In genomic region chr19:11456659-11457058, GRCh38 we compare ENCODE assay signal across 27 cellular contexts. TPM values are rescaled to one million over a fixed set of nuclear protein-coding genes. Genes with fewer than 3 reads are reported as not detected.
"Had no signal": no experiment of that assay in that cellular context is flagged by ENCODE, and none has a peak within 500 bp of the region (broad histone marks: within the 10 kb centered on the region; RNA-seq: fewer than 3 reads in every experiment).

No MANE protein-coding gene starts in this region.

- H3K9me3 ChIP-seq: Peyer's patch, SJCRH30, SK-N-SH had no signal

- H3K4me1 ChIP-seq: Peyer's patch had no signal

- H3K36me3 ChIP-seq: Peyer's patch, SJCRH30 had no signal

- DNase-seq: activated CD4-positive, alpha-beta memory T cell treated with anti-CD3 and anti-CD28 coated beads, Interleukin-2, amount 10 ng/mL, durations not matched to agents 7 days and 5 days; activated CD4-positive, alpha-beta T cell treated with anti-CD3 and anti-CD28 coated beads for 36 hours; activated CD4-positive, alpha-beta T cell treated with anti-CD3 and anti-CD28 coated beads, Interleukin-2, amount 50 U/mL, for 1 hour; activated CD8-positive, alpha-beta memory T cell treated with anti-CD3 and anti-CD28 coated beads, Interleukin-2, amount 50 U/mL, for 4 hours; activated gamma-delta T cell treated with Interleukin-2 at 50 U/mL for 16 hours; activated naive CD4-positive, alpha-beta T cell treated with anti-CD3 and anti-CD28 coated beads, Interleukin-2, amount 10 ng/mL, durations not matched to agents 7 days and 5 days; activated naive CD8-positive, alpha-beta T cell treated with anti-CD3 and anti-CD28 coated beads for 36 hours; activated T-cell treated with anti-CD3 and anti-CD28 coated beads, Interleukin-2, amount 50 U/mL, for 72 hours; KG1; NCI-H1048; NCI-H1417; NCI-H2029 treated with DMSO at 0.1 percent for 48 hours; NCI-H345; NCI-H510A; NCI-H69; NK-92 treated with Interleukin-12 subunit alpha and Interleukin-12 subunit beta, amount 100 ng/mL, for 24 hours; Peyer's patch; Right ventricle myocardium superior; SJCRH30; T-helper 1 cell had no signal

- H3K27ac ChIP-seq: Peyer's patch, RWPE1, SJCRH30, VCaP had no signal

- H3K9me2 ChIP-seq: SK-N-SH had no signal

- H3K9ac ChIP-seq: SK-N-SH had no signal

- H3K27me3 ChIP-seq: Peyer's patch, SJCRH30 had no signal

- H3K4me2 ChIP-seq: SK-N-SH had no signal

- H3K4me3 ChIP-seq: Peyer's patch, SJCRH30 had no signal

- ATAC-seq: activated CD4-positive, alpha-beta T cell treated with anti-CD3 and anti-CD28 coated beads for 36 hours; activated T-cell treated with anti-CD3 and anti-CD28 coated beads, Interleukin-2, amount 50 U/mL, for 72 hours had no signal

RNA-seq across cellular contexts. Expression of gene ODAD3, which starts 21.7 kb away (rescaled TPM):
- total RNA-seq: activated CD4-positive, alpha-beta memory T cell treated with anti-CD3 and anti-CD28 coated beads, Interleukin-2, amount 10 ng/mL, durations not matched to agents 7 days and 5 days; T-helper 2 cell treated with Interferon-gamma antibody and Interleukin-4, amounts not matched to agents 100 ng/mL and 5 ng/mL, for 36 hours had no signal

RNA-seq across cellular contexts. Expression of gene ELAVL3, which starts 24.2 kb away (rescaled TPM):
- total RNA-seq: activated CD4-positive, alpha-beta memory T cell treated with anti-CD3 and anti-CD28 coated beads, Interleukin-2, amount 10 ng/mL, durations not matched to agents 7 days and 5 days; activated naive CD8-positive, alpha-beta T cell treated with anti-CD3 and anti-CD28 coated beads for 36 hours; LHCN-M2; M059J; SJCRH30 had no signal

RNA-seq across cellular contexts. Expression of gene RGL3, which starts 37.5 kb away (rescaled TPM):
- total RNA-seq: activated CD4-positive, alpha-beta memory T cell treated with anti-CD3 and anti-CD28 coated beads, Interleukin-2, amount 10 ng/mL, durations not matched to agents 7 days and 5 days; activated CD4-positive, alpha-beta T cell treated with anti-CD3 and anti-CD28 coated beads for 36 hours; activated naive CD8-positive, alpha-beta T cell treated with anti-CD3 and anti-CD28 coated beads for 36 hours; activated T-cell treated with anti-CD3 and anti-CD28 coated beads, Interleukin-2, amount 50 U/mL, for 72 hours; activated T-helper 2 cell treated with anti-CD3 and anti-CD28 coated beads, Interferon-gamma antibody, Interleukin-2, Interleukin-4, amounts not matched to agents 10 μg/mL and 5 μg/mL and 100 μg/mL, durations not matched to agents 14 hours and 24 hours and 36 hours; SJCRH30; T-helper 2 cell treated with Interferon-gamma antibody and Interleukin-4, amounts not matched to agents 100 ng/mL and 5 ng/mL, for 36 hours had no signal
